Comparison of ENCODE assay signal across 8 cellular contexts in genomic region chr16:9092963-9093477, GRCh38. TPM values are rescaled to one million over a fixed set of nuclear protein-coding genes. Genes with fewer than 3 reads are reported as not detected.
DNase-seq lines count a peak whose midpoint lies in the region; ATAC-seq, FAIRE-seq and TF ChIP-seq lines count a peak whose summit lies in the region.

No MANE protein-coding gene starts in this region.

- intact Hi-C loops in natural killer cell (cut with micrococcal nuclease), result loop anchor here (5.0 kb wide), 1 partner anchor 131 kb away; the partner anchor contains the start of gene USP7

- H3K4me1 ChIP-seq in endocrine pancreas (ENCODE audit: control insufficient read depth, insufficient read depth, low read length), result peaks cover 26% of the 10 kb centered on the region

- H3K27me3 ChIP-seq in endocrine pancreas (ENCODE audit: control insufficient read depth, insufficient read depth, low read length), result no peaks in the 10 kb centered on the region

- CTCF ChIA-PET in WTC11 (lab: Charles Lee), result interaction anchor here (0.6 to 2.1 kb wide), 4 partner anchors 10 to 80 kb away, joined by 3 to 8 read pairs (median 6); no protein-coding TSS in a partner anchor

- peak overlapping the region; percentile 100 for H3K4me3 Mint-ChIP-seq in WTC11
- H3K4me3 Mint-ChIP-seq in natural killer cell, result peak overlapping the region; percentile 100

- H3K9me3 ChIP-seq in endocrine pancreas (ENCODE audit: control insufficient read depth, low read length), result no peaks in the 10 kb centered on the region

- TF ChIP-seq CTCF in WTC11 (IDR thresholded peaks at IDR 0.05) (no peak), natural killer cell (IDR thresholded peaks at IDR 0.05) (no peak)

- no peaks in the 10 kb centered on the region for H3K9me3 Mint-ChIP-seq in WTC11
- no peaks in the 10 kb centered on the region for H3K9me3 Mint-ChIP-seq in natural killer cell

- POLR2A ChIA-PET in WTC11 (lab: Charles Lee), result interaction anchor here (0.6 to 1.9 kb wide), 4 partner anchors 8 to 42 kb away, joined by 3 to 8 read pairs (median 5); no protein-coding TSS in a partner anchor

- H3K36me3 Mint-ChIP-seq in WTC11 (peaks cover 44% of the 10 kb centered on the region), natural killer cell (peaks cover 6% of the 10 kb centered on the region)

- TF ChIP-seq POLR2A in H54 (IDR thresholded peaks at IDR 0.05; ENCODE audit: low read depth, low read length), result no peak

- no peak for FAIRE-seq in H54 (lab: Jason Lieb, UNC)

- H3K4me3 ChIP-seq in endocrine pancreas (ENCODE audit: control insufficient read depth, insufficient read depth, low read length), result peak overlapping the region; percentile 96

- no peaks in the 10 kb centered on the region for H3K27me3 Mint-ChIP-seq in WTC11 (ENCODE audit: low read depth)
- no peaks in the 10 kb centered on the region for H3K27me3 Mint-ChIP-seq in natural killer cell (ENCODE audit: low read depth in 2 of 2)

- peaks cover 43% of the 10 kb centered on the region for H3K4me1 Mint-ChIP-seq in WTC11
- H3K4me1 Mint-ChIP-seq in natural killer cell, result peaks cover 62 to 67% of the 10 kb centered on the region in 2 donors

- ATAC-seq in WTC11 (no peak), natural killer cell (no peak), HG02623 (IDR thresholded peaks at IDR 0.05; ENCODE audit: unreplicated experiment) (no peak)

- peaks cover 5% of the 10 kb centered on the region for H3K36me3 ChIP-seq in endocrine pancreas (ENCODE audit: control insufficient read depth, insufficient read depth, low read length)

- H3K9ac ChIP-seq in endocrine pancreas (ENCODE audit: control insufficient read depth, insufficient read depth, low read length), result peak overlapping the region; percentile 91

- DNase-seq in activated gamma-delta T cell treated with Interleukin-2 at 50 U/mL for 16 hours (peak; percentile 40), activated gamma-delta T cell (lab: John Stamatoyannopoulos, UW) (no peak), WTC11 (ENCODE audit: low spot score) (peak; percentile 42), natural killer cell (peak; percentile 33), H54 (ENCODE audit: insufficient read length, low spot score) (no peak), amniotic stem cell (lab: John Stamatoyannopoulos, UW) (no peak)

- H3K27ac Mint-ChIP-seq in WTC11, result peak overlapping the region; percentile 98
- peak overlapping the region; percentile 95 to 99 for H3K27ac Mint-ChIP-seq in natural killer cell

TF ChIP-seq in WTC11, 78 proteins besides CTCF, POLR2A, EP300 and RAD21:
- no peak for TF ChIP-seq NR3C1 (CRISPR knock-in tag; conservative IDR thresholded peaks at IDR 0.05; ENCODE audit: low read depth)
- no peak for TF ChIP-seq FOXP1 (CRISPR knock-in tag; IDR thresholded peaks at IDR 0.05; ENCODE audit: borderline replicate concordance)
- no peak for TF ChIP-seq CBFB (CRISPR knock-in tag; IDR thresholded peaks at IDR 0.05; ENCODE audit: low read depth)
- TF ChIP-seq CREM (CRISPR knock-in tag; IDR thresholded peaks at IDR 0.05), result no peak
- no peak for TF ChIP-seq ZNF281 (CRISPR knock-in tag; IDR thresholded peaks at IDR 0.05)
- peak; percentile 13; the same call in 1 of the 2 replicates for TF ChIP-seq HMGXB4 (CRISPR knock-in tag; IDR thresholded peaks at IDR 0.05)
- no peak for TF ChIP-seq NR2C2 (CRISPR knock-in tag; IDR thresholded peaks at IDR 0.05)

RNA-seq across cellular contexts. Expression of gene HAPSTR1, which starts 1.6 kb away (rescaled TPM):
- total RNA-seq in WTC11 (2021), result 54.3 to 59.1 TPM (median 56.4 TPM) in 3 replicates
- 100 to 1,000 TPM; 135 to 145 (median 138) TPM for total RNA-seq in natural killer cell

Comparison
In these comparisons a context has a peak if more than half of its experiments do, and no peak if none do; other contexts are left out.
1. DNase-seq: peak in activated gamma-delta T cell treated with Interleukin-2 at 50 U/mL for 16 hours (single experiment), WTC11 (single experiment) and natural killer cell (single experiment); none in activated gamma-delta T cell (single experiment), H54 (single experiment) and amniotic stem cell (single experiment).